In genomic region chr1:168827557-168827956, GRCh38 we compare ENCODE assay signal across 32 cellular contexts.
"Had no signal": no experiment of that assay in that cellular context is flagged by ENCODE, and none has a peak within 500 bp of the region (broad histone marks: within the 10 kb centered on the region; RNA-seq: fewer than 3 reads in every experiment).

No MANE protein-coding gene starts in this region.

- FAIRE-seq: astrocyte had no signal

- H3K4me3 ChIP-seq: adrenal gland, ascending aorta, body of pancreas, breast epithelium, cardiac muscle cell had no signal

- H3K27me3 ChIP-seq: adrenal gland, ascending aorta, body of pancreas, brain microvascular endothelial cell, breast epithelium, cardiac muscle cell had no signal

- ATAC-seq: activated naive CD4-positive, alpha-beta T cell treated with anti-CD3 and anti-CD28 coated beads, Interleukin-2, amount 50 U/mL, for 72 hours; activated naive CD8-positive, alpha-beta T cell treated with anti-CD3 and anti-CD28 coated beads, Interleukin-2, amount 50 U/mL, for 24 hours; activated T-cell treated with anti-CD3 and anti-CD28 coated beads, Interleukin-2, amount 50 U/mL, for 4 hours; activated T-cell treated with anti-CD3 and anti-CD28 coated beads, Interleukin-2, amount 50 U/mL, for 72 hours; activated T-helper 17 cell treated with anti-CD3 and anti-CD28 coated beads, Interleukin-2, amount 50 U/mL, for 72 hours; body of pancreas had no signal

- DNase-seq: activated effector memory CD4-positive, alpha-beta T cell treated with anti-CD3 and anti-CD28 coated beads, Interleukin-2, amount 50 U/mL, for 16 hours; activated effector memory CD4-positive, alpha-beta T cell treated with Interleukin-2 at 50 U/mL for 16 hours; activated gamma-delta T cell; activated gamma-delta T cell treated with Interleukin-2 at 50 U/mL for 16 hours; activated naive CD4-positive, alpha-beta T cell; activated naive CD4-positive, alpha-beta T cell treated with anti-CD3 and anti-CD28 coated beads for 36 hours; activated naive CD4-positive, alpha-beta T cell treated with anti-CD3 and anti-CD28 coated beads, Interleukin-2, amount 10 ng/mL, durations not matched to agents 7 days and 5 days; activated naive CD4-positive, alpha-beta T cell treated with anti-CD3 and anti-CD28 coated beads, Interleukin-2, amount 50 U/mL, for 16 hours; activated naive CD4-positive, alpha-beta T cell treated with Interleukin-2 at 50 U/mL for 16 hours; activated naive CD8-positive, alpha-beta T cell treated with anti-CD3 and anti-CD28 coated beads for 36 hours; activated naive CD8-positive, alpha-beta T cell treated with anti-CD3 and anti-CD28 coated beads, Interleukin-2, amount 10 ng/mL, durations not matched to agents 7 days and 5 days; activated naive CD8-positive, alpha-beta T cell treated with anti-CD3 and anti-CD28 coated beads, Interleukin-2, amount 50 U/mL, for 24 hours; activated T-cell treated with anti-CD3 and anti-CD28 coated beads, Interleukin-2, amount 50 U/mL, for 24 hours; activated T-cell treated with anti-CD3 and anti-CD28 coated beads, Interleukin-2, amount 50 U/mL, for 4 hours; activated T-cell treated with anti-CD3 and anti-CD28 coated beads, Interleukin-2, amount 50 U/mL, for 48 hours; activated T-cell treated with anti-CD3 and anti-CD28 coated beads, Interleukin-2, amount 50 U/mL, for 72 hours; adrenal gland; amniotic stem cell; amygdala; anterior cingulate cortex; aorta; body of pancreas; brain microvascular endothelial cell; caudate nucleus; central memory CD4-positive, alpha-beta T cell; cerebellar nuclear complex had no signal

- H3K27ac ChIP-seq: adrenal gland, ascending aorta, body of pancreas, brain microvascular endothelial cell, breast epithelium, cardiac muscle cell had no signal

- H3K9me3 ChIP-seq: adrenal gland, ascending aorta, body of pancreas, breast epithelium had no signal

- H3K4me1 ChIP-seq: adrenal gland, ascending aorta, breast epithelium had no signal

- H3K36me3 ChIP-seq: adrenal gland, ascending aorta, brain microvascular endothelial cell, breast epithelium, cardiac muscle cell had no signal
